Comparison of ENCODE assay signal across 1 cellular context in genomic region chr17:301681-302299, GRCh38.
TF ChIP-seq lines count a peak whose summit lies in the region.

No MANE protein-coding gene starts in this region.

TF ChIP-seq in WTC11, 78 proteins besides CTCF, POLR2A, EP300 and RAD21 (continued from another document):
- TF ChIP-seq ATF6 (CRISPR knock-in tag; IDR thresholded peaks at IDR 0.05) = no peak
- TF ChIP-seq IRF2 (CRISPR knock-in tag; IDR thresholded peaks at IDR 0.05; ENCODE audit: borderline replicate concordance, low read depth) = no peak
- TF ChIP-seq MXD4 (CRISPR knock-in tag; IDR thresholded peaks at IDR 0.05; ENCODE audit: borderline replicate concordance) = no peak
- TF ChIP-seq ZBTB43 (CRISPR knock-in tag; IDR thresholded peaks at IDR 0.05) = no peak
- TF ChIP-seq CBFB (CRISPR knock-in tag; IDR thresholded peaks at IDR 0.05; ENCODE audit: low read depth) = no peak
- TF ChIP-seq ESRRA (CRISPR knock-in tag; IDR thresholded peaks at IDR 0.05; ENCODE audit: borderline replicate concordance) = no peak
- TF ChIP-seq USF1 (CRISPR knock-in tag; IDR thresholded peaks at IDR 0.05) = no peak
- no peak for TF ChIP-seq ZNF512 (CRISPR knock-in tag; IDR thresholded peaks at IDR 0.05; ENCODE audit: borderline replicate concordance)
- no peak for TF ChIP-seq E2F5 (CRISPR knock-in tag; IDR thresholded peaks at IDR 0.05)
- TF ChIP-seq NFYB (CRISPR knock-in tag; conservative IDR thresholded peaks at IDR 0.05; ENCODE audit: low read depth) = no peak
TF ChIP-seq in WTC11: peak in this region for 0.
